11 cellular contexts compared by ENCODE assay signal in genomic region chr16:66382171-66382965, GRCh38. TPM values are rescaled to one million over a fixed set of nuclear protein-coding genes. Genes with fewer than 3 reads are reported as not detected.
DNase-seq lines count a peak whose midpoint lies in the region; ATAC-seq and TF ChIP-seq lines count a peak whose summit lies in the region.
"Had no signal": no experiment of that assay in that cellular context is flagged by ENCODE, and none has a peak within 500 bp of the region (broad histone marks: within the 10 kb centered on the region; RNA-seq: fewer than 3 reads in every experiment).

No MANE protein-coding gene starts in this region.

- no peaks in the 10 kb centered on the region for H3K9me3 ChIP-seq in ascending aorta
- H3K9me3 ChIP-seq: neutrophil had no signal

- ATAC-seq in left ventricle myocardium superior: peak; percentile 73
- ATAC-seq in HG02571 (IDR thresholded peaks at IDR 0.05; ENCODE audit: unreplicated experiment): no peak
- ATAC-seq: stimulated activated naive CD8-positive, alpha-beta T cell treated with anti-CD3 and anti-CD28 coated beads, Interleukin-15, amount 100 ng/mL, for 72 hours had no signal

- H3K4me3 ChIP-seq in H7 (ENCODE audit: insufficient read depth, low read depth, low read length): no peak overlapping the region
- no peak overlapping the region for H3K4me3 ChIP-seq in retinal pigment epithelial cell (ENCODE audit: low read length)
- H3K4me3 ChIP-seq in ascending aorta: no peak overlapping the region

- peak; percentile 39 for DNase-seq in H7
- DNase-seq in amniotic epithelial cell (ENCODE audit: low read depth): peak; percentile 87
- DNase-seq in left ventricle myocardium superior: no peak
- peak; percentile 64 for DNase-seq in retinal pigment epithelial cell (ENCODE audit: low read depth)
- no peak for DNase-seq in GM13977 (ENCODE audit: low spot score)
- no peak for DNase-seq in NCI-H1436 (lab: John Stamatoyannopoulos, UW)
- no peak for DNase-seq in ascending aorta (ENCODE audit: low spot score in 2 of 2)
- DNase-seq: MV-4-11; stimulated activated naive CD8-positive, alpha-beta T cell treated with anti-CD3 and anti-CD28 coated beads, Interleukin-15, amount 100 ng/mL, for 72 hours had no signal

- intact Hi-C loops in left ventricle myocardium superior (cut with micrococcal nuclease): no loop called here
- intact Hi-C loops in ascending aorta (cut with DNase I): no loop called here

- TF ChIP-seq CTCF in retinal pigment epithelial cell (conservative IDR thresholded peaks at IDR 0.05; ENCODE audit: low read depth, low read length) (peak; percentile 39), GM13977 (IDR thresholded peaks at IDR 0.05; ENCODE audit: extremely low read depth, insufficient read depth, missing control alignments) (no peak), ascending aorta (IDR thresholded peaks at IDR 0.05) (no peak)

- H3K36me3 ChIP-seq in H7 (replicated peaks; ENCODE audit: control insufficient read depth, insufficient read depth, low read length): no peaks in the 10 kb centered on the region
- H3K36me3 ChIP-seq in ascending aorta: no peaks in the 10 kb centered on the region
- H3K36me3 ChIP-seq: neutrophil had no signal

- peak overlapping the region in 1 of 2 donors; percentile 3 for H3K27ac ChIP-seq in ascending aorta
- H3K27ac ChIP-seq: neutrophil had no signal

- H3K27me3 ChIP-seq in H7 (ENCODE audit: control insufficient read depth, insufficient read depth, low read length) (no peaks in the 10 kb centered on the region), ascending aorta (no peaks in the 10 kb centered on the region)
- H3K27me3 ChIP-seq: neutrophil had no signal

- in situ Hi-C loops in GM13977 (cut with MboI; ENCODE audit: low pct_unique_long_range_greater_than_20kb, low sequenced_read_pairs, unreplicated experiment): no loop called here

- no peaks in the 10 kb centered on the region for H3K4me1 ChIP-seq in ascending aorta

RNA-seq across cellular contexts. Expression of gene CDH5, which starts 15.9 kb away (rescaled TPM):
- total RNA-seq in H7 (2014; rRNA removed; shearing (Covaris generic)): not detected in 2 replicates
- 55.0 TPM for total RNA-seq in left ventricle myocardium superior
- 119 TPM for total RNA-seq in ascending aorta

RNA-seq across cellular contexts. Expression of gene BEAN1, which starts 44.7 kb away (rescaled TPM):
- 0.03 TPM in 1 of 2 replicates, not detected in the other for total RNA-seq in H7 (2014; rRNA removed; shearing (Covaris generic))
- total RNA-seq in left ventricle myocardium superior (3.3 TPM), ascending aorta (not detected)

Comparison
In these comparisons a context has a peak if more than half of its experiments do, and no peak if none do; other contexts are left out.
1. DNase-seq: peak in H7 (single experiment), amniotic epithelial cell (single experiment) and retinal pigment epithelial cell (single experiment); none in left ventricle myocardium superior (single experiment), GM13977 (single experiment), NCI-H1436 (single experiment) and ascending aorta (0 of 2).
2. RNA of gene CDH5, which starts 15.9 kb away (total RNA-seq): 119 TPM in ascending aorta (single experiment) and 55.0 TPM in left ventricle myocardium superior (single experiment); not detected in H7; every median in the first group is over 10 times any median in the second.